In the genomic region with DNA sequence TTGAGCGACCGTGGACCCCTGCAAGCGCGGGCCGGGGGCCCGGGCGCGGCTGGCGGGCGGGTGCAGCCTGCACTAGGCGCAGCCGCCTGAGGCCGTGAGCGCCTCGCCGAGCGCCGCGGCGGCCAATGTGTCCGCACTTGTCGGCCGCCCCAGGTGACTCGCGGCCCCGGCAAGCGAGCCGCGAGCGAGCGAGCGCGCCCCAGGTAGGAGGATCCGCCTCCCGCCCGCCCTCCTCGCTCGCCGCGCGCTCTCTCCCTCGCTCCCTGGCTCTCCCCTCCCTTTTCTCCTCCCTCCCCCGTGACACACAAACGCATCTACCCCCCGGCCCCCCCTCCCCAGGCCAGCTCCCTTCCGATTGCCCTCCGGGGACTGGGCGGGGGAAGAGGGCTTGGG, we compare ENCODE assay signal across 9 cellular contexts. TPM values are rescaled to one million over a fixed set of nuclear protein-coding genes. Genes with fewer than 3 reads are reported as not detected.
DNase-seq lines count a peak whose midpoint lies in the region; ATAC-seq and TF ChIP-seq lines count a peak whose summit lies in the region.
"Had no signal": no experiment of that assay in that cellular context is flagged by ENCODE, and none has a peak within 500 bp of the region (broad histone marks: within the 10 kb centered on the region; RNA-seq: fewer than 3 reads in every experiment).

WNT7B (minus strand) TSS at position 160 of the 393 bp plus-strand sequence. CDS start 408 bp downstream, outside the sequence.

- dilution Hi-C loops in mammary epithelial cell (cut with HindIII; ENCODE audit: low sequenced_read_pairs): no loop called here

- peak within 1 kb of the TSS; percentile 53 for H2AFZ ChIP-seq in mammary epithelial cell (ENCODE audit: low read depth, low read length)

- peak within 1 kb of the TSS; percentile 71 for H3K4me3 Mint-ChIP-seq in nephron progenitor cell

- peaks cover 25% of the 10 kb centered on the region for H3K4me1 ChIP-seq in mammary epithelial cell (ENCODE audit: insufficient read depth, low read length)
- peaks cover 4% of the 10 kb centered on the region for H3K4me1 ChIP-seq in colonic mucosa

- H3K36me3 ChIP-seq in mammary epithelial cell (ENCODE audit: insufficient read depth, low read length): no peaks in the 10 kb centered on the region
- H3K36me3 ChIP-seq in colonic mucosa: no peaks in the 10 kb centered on the region

- TF ChIP-seq CTCF in mammary epithelial cell (conservative IDR thresholded peaks at IDR 0.05 in 1 of 2, IDR thresholded peaks at IDR 0.05 in 1 of 2; ENCODE audit: extremely low read depth in 1 of 2, insufficient read depth in 1 of 2, low read depth in 1 of 2, low read length in 2 of 2) (no peak), nephron progenitor cell (IDR thresholded peaks at IDR 0.05) (no peak), colonic mucosa (IDR thresholded peaks at IDR 0.05) (no peak)

- BruUV-seq in mammary epithelial cell (replicated peaks; lab: Mats Ljungman, UMichigan): no TSS peak

- no peak within 1 kb of the TSS for H3K9ac ChIP-seq in mammary epithelial cell (ENCODE audit: insufficient read depth, low read length)
- H3K9ac ChIP-seq in colonic mucosa (ENCODE audit: low read depth in 2 of 2, low read length in 2 of 2): no peak within 1 kb of the TSS

- H3K4me2 ChIP-seq in mammary epithelial cell (ENCODE audit: insufficient read depth, low read depth, low read length): peak within 1 kb of the TSS; percentile 93

- no peak for ATAC-seq in GM21381 (IDR thresholded peaks at IDR 0.05; ENCODE audit: unreplicated experiment)

- H3K27ac ChIP-seq in mammary epithelial cell (ENCODE audit: insufficient read depth, low read depth, low read length): no peak within 1 kb of the TSS
- H3K27ac ChIP-seq in colonic mucosa: no peak within 1 kb of the TSS

- H3K79me2 ChIP-seq in mammary epithelial cell (ENCODE audit: insufficient read depth, low read length): no peaks in the 10 kb centered on the region

- no CpG with 5 or more reads among the region's 48 CpGs for WGBS in mammary epithelial cell (ENCODE audit: low coverage, missing lambda C conversion rate)

- H3K36me3 Mint-ChIP-seq in nephron progenitor cell (ENCODE audit: low read depth): no peaks in the 10 kb centered on the region

- in situ Hi-C loops in mammary epithelial cell (cut with MboI; ENCODE audit: low sequenced_read_pairs in 2 of 2): no loop called here

- DNase-seq in D341Med (ENCODE audit: low spot score) (peak; percentile 61), NCI-H1105 (lab: John Stamatoyannopoulos, UW) (peak; percentile 70), mammary epithelial cell (peak; percentile 78), nephron progenitor cell (no peak), colonic mucosa (no peak), SHP77 treated with DMSO at 0.1 percent for 48 hours (lab: John Stamatoyannopoulos, UW) (no peak), GOT3 (lab: John Stamatoyannopoulos, UW) (no peak)

- H3K9me3 Mint-ChIP-seq in nephron progenitor cell: no peaks in the 10 kb centered on the region

- H3K27me3 ChIP-seq in mammary epithelial cell (ENCODE audit: insufficient read depth, low read length) (peaks cover 11% of the 10 kb centered on the region), colonic mucosa (peaks cover 59% of the 10 kb centered on the region)

- peaks cover 5% of the 10 kb centered on the region for H3K4me1 Mint-ChIP-seq in nephron progenitor cell

- no peaks in the 10 kb centered on the region for H3K9me3 ChIP-seq in mammary epithelial cell (replicated peaks; ENCODE audit: insufficient read depth, low read length)
- H3K9me3 ChIP-seq in colonic mucosa: no peaks in the 10 kb centered on the region

- H3K4me3 ChIP-seq in mammary epithelial cell (replicated peaks in 1 of 3; ENCODE audit: insufficient read depth in 1 of 3, low read depth in 2 of 3, low read length in 3 of 3) (peak within 1 kb of the TSS in 2 of 3 experiments; percentile 36 to 43), colonic mucosa (no peak within 1 kb of the TSS)

- peaks cover 59% of the 10 kb centered on the region for H3K27me3 Mint-ChIP-seq in nephron progenitor cell (ENCODE audit: low read depth, poor library complexity)

- no peak within 1 kb of the TSS for H3K27ac Mint-ChIP-seq in nephron progenitor cell

- no peaks in the 10 kb centered on the region for H4K20me1 ChIP-seq in mammary epithelial cell (ENCODE audit: insufficient read depth, low read length)

- intact Hi-C loops in mammary epithelial cell (cut with micrococcal nuclease) (no loop called here), colonic mucosa (cut with DNase I) (no loop called here)

- CTCF ChIA-PET in mammary epithelial cell (lab: Charles Lee; ENCODE audit: low non-redundant PET): interaction anchor here (0.6 kb wide), 1 partner anchor 317 kb away, joined by 4 read pairs; no protein-coding TSS in a partner anchor

RNA-seq across cellular contexts. Expression of gene WNT7B, which starts in this region (rescaled TPM):
- total RNA-seq in mammary epithelial cell: under 1 TPM; 0.31 to 0.50 TPM
- 0.15 TPM for polyA plus RNA-seq in mammary epithelial cell
- 0.21 TPM for polyA minus RNA-seq in mammary epithelial cell
- total RNA-seq in colonic mucosa: under 1 TPM in 1 of 2 donors, not detected in 1; 0.12 TPM
- total RNA-seq: dermis microvascular lymphatic vessel endothelial cell had no signal

Comparison
In these comparisons a context has a peak if more than half of its experiments do, and no peak if none do; other contexts are left out.
1. Peak in DNase-seq, H3K4me3 ChIP-seq and H3K4me2 ChIP-seq in mammary epithelial cell; RNA of the gene not detected or under 1 TPM.
2. DNase-seq: peak in D341Med (single experiment) and NCI-H1105 (single experiment); none in nephron progenitor cell (single experiment), colonic mucosa (single experiment), SHP77 treated with DMSO at 0.1 percent for 48 hours (single experiment) and GOT3 (single experiment).